33 cellular contexts compared by ENCODE assay signal in the genomic region with DNA sequence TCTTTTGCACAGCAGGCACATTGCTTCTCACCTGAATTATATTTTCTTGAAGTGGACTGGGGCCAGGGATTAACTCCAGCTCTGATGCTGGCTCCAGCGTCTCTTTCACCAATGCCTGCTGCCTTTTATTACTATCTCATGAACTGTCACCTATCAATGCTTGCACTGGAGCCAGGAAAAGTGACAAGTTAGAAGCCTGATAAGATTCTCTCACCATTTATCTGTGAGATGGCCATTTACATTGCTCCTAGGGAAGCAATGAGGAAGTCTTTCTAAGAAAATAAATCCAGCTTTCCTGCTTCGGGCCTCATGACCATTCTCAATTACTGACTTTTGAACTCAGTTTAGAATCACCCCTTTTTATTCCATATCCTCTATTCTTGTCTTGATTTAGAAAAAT. TPM values are rescaled to one million over a fixed set of nuclear protein-coding genes. Genes with fewer than 3 reads are reported as not detected.
"Had no signal": no experiment of that assay in that cellular context is flagged by ENCODE, and none has a peak within 500 bp of the region (broad histone marks: within the 10 kb centered on the region; RNA-seq: fewer than 3 reads in every experiment).

No MANE protein-coding gene starts in this region.

- H3K4me1 Mint-ChIP-seq: immature natural killer cell, naive B cell had no signal

- H3K4me3 Mint-ChIP-seq: dendritic cell treated with granulocyte-macrophage colony-stimulating factor and Interleukin-4, amounts not matched to agents 40 ng/mL and 50 ng/mL, for 4 days; effector memory CD8-positive, alpha-beta T cell; endodermal cell; immature natural killer cell; naive B cell had no signal

- H3K27me3 ChIP-seq: esophagus squamous epithelium, gastrocnemius medialis, heart right ventricle, left lung had no signal

- FAIRE-seq: colon, endometrium, kidney had no signal

- ATAC-seq: effector memory CD8-positive, alpha-beta T cell; esophagus mucosa; gastrocnemius medialis; left lung; left ventricle myocardium superior; lower lobe of right lung had no signal

- H3K4me3 ChIP-seq: esophagus squamous epithelium, gastrocnemius medialis, heart right ventricle, left lung, lower lobe of right lung had no signal

- H3K36me3 ChIP-seq: esophagus squamous epithelium, gastrocnemius medialis, heart right ventricle, left lung, lower lobe of right lung had no signal

- H3K36me3 Mint-ChIP-seq: immature natural killer cell, naive B cell had no signal

- DNase-seq: cortex of kidney; effector CD8-positive, alpha-beta T cell; effector memory CD8-positive, alpha-beta T cell; endodermal cell; erythroblast; esophagus squamous epithelium; foreskin fibroblast; foreskin melanocyte; gastrocnemius medialis; glutamatergic neuron; head of caudate nucleus; heart right ventricle; hypothalamus; immature natural killer cell; islet precursor cell; kidney; kidney glomerular epithelial cell; left lung; left ventricle myocardium superior; lower lobe of right lung; mesenchymal stem cell; midbrain; naive B cell had no signal

- H3K27ac ChIP-seq: epithelial cell of prostate, esophagus squamous epithelium, gastrocnemius medialis, heart right ventricle, left lung, lower lobe of right lung had no signal

- H3K4me1 ChIP-seq: esophagus squamous epithelium, left lung, lower lobe of right lung had no signal

- H3K9me3 Mint-ChIP-seq: dendritic cell treated with granulocyte-macrophage colony-stimulating factor and Interleukin-4, amounts not matched to agents 40 ng/mL and 50 ng/mL, for 4 days; endodermal cell had no signal

- H3K27me3 Mint-ChIP-seq: dendritic cell treated with granulocyte-macrophage colony-stimulating factor and Interleukin-4, amounts not matched to agents 40 ng/mL and 50 ng/mL, for 4 days; effector memory CD8-positive, alpha-beta T cell; naive B cell had no signal

- H3K9me3 ChIP-seq: esophagus squamous epithelium, gastrocnemius medialis, heart right ventricle, left lung, lower lobe of right lung had no signal

- H3K27ac Mint-ChIP-seq: dendritic cell treated with granulocyte-macrophage colony-stimulating factor and Interleukin-4, amounts not matched to agents 40 ng/mL and 50 ng/mL, for 4 days; effector memory CD8-positive, alpha-beta T cell; endodermal cell; immature natural killer cell had no signal

RNA-seq across cellular contexts. Expression of a gene that starts 48.5 kb away (rescaled TPM):
- total RNA-seq: dermis microvascular lymphatic vessel endothelial cell, endodermal cell, esophagus mucosa, gastrocnemius medialis, glomerular endothelial cell, heart right ventricle, left lung, left ventricle myocardium superior, lower leg skin, lower lobe of right lung, lung microvascular endothelial cell, mononuclear cell had no signal
- polyA plus RNA-seq: heart right ventricle, immature natural killer cell had no signal
